ENCODE assay signal across 26 cellular contexts in genomic region chr15:101517504-101517903, GRCh38.
"Had no signal": no experiment of that assay in that cellular context is flagged by ENCODE, and none has a peak within 500 bp of the region (broad histone marks: within the 10 kb centered on the region; RNA-seq: fewer than 3 reads in every experiment).

No MANE protein-coding gene starts in this region.

- H3K27ac ChIP-seq: stomach, suprapubic skin, testis, thoracic aorta, thyroid gland, tibial artery, tibial nerve, transverse colon, upper lobe of left lung, upper lobe of right lung, uterus, vagina had no signal

- H3K36me3 ChIP-seq: stomach, suprapubic skin, thoracic aorta, thyroid gland, tibial artery, tibial nerve, transverse colon, upper lobe of left lung, upper lobe of right lung, uterus, vagina had no signal

- FAIRE-seq: urothelium cell line had no signal

- H3K9me3 ChIP-seq: testis, thyroid gland had no signal

- H3K4me3 ChIP-seq: stomach, suprapubic skin, testis, thoracic aorta, thyroid gland, tibial artery, tibial nerve, transverse colon, upper lobe of left lung, upper lobe of right lung, uterus, vagina had no signal

- H3K27me3 ChIP-seq: testis, thyroid gland, tibial nerve, transverse colon, upper lobe of left lung, upper lobe of right lung, vagina had no signal

- ATAC-seq: stimulated activated effector memory CD8-positive, alpha-beta T cell treated with anti-CD3 and anti-CD28 coated beads, Interleukin-12 subunit alpha, Interleukin-12 subunit beta, amount 100 ng/mL, for 72 hours; stimulated activated memory B cell treated with anti-CD40 and anti-IgM and Interleukin-4, amounts not matched to agents 10 μg/mL and 1 μg/mL and 100 μg/mL, for 72 hours; stimulated activated naive B cell treated with anti-CD40 and anti-IgM and Interleukin-4, amounts not matched to agents 10 μg/mL and 1 μg/mL and 100 μg/mL, for 72 hours; stimulated activated naive CD8-positive, alpha-beta T cell treated with anti-CD3 and anti-CD28 coated beads, Interleukin-15, amount 100 ng/mL, for 72 hours; stimulated activated naive CD8-positive, alpha-beta T cell treated with anti-CD3 and anti-CD28 coated beads, Interleukin-15, Interleukin-2, amounts not matched to agents 100 U/mL and 50 U/mL, for 24 hours; upper lobe of right lung had no signal

- DNase-seq: stimulated activated CD4-positive, alpha-beta T cell treated with anti-CD3 and anti-CD28 coated beads, Interleukin-2, amount 100 ng/mL, for 48 hours; stimulated activated CD4-positive, alpha-beta T cell treated with anti-CD3 and anti-CD28 coated beads, Interleukin-4, amount 100 ng/mL, for 1 hour; stimulated activated CD4-positive, alpha-beta T cell treated with anti-CD3 and anti-CD28 coated beads, Interleukin-4, amount 100 ng/mL, for 24 hours; stimulated activated CD4-positive, alpha-beta T cell treated with anti-CD3 and anti-CD28 coated beads, Interleukin-4, amount 100 ng/mL, for 4 hours; stimulated activated CD8-positive, alpha-beta memory T cell treated with anti-CD3 and anti-CD28 coated beads, Interleukin-4, amount 100 ng/mL, for 48 hours; stimulated activated naive B cell treated with anti-CD40 and anti-IgM and Interleukin-4, amounts not matched to agents 10 μg/mL and 1 μg/mL and 100 μg/mL, for 72 hours; stimulated activated naive CD4-positive, alpha-beta T cell; stimulated activated naive CD4-positive, alpha-beta T cell treated with Interleukin-2 at 50 U/mL for 16 hours; stimulated activated naive CD8-positive, alpha-beta T cell treated with anti-CD3 and anti-CD28 coated beads, Interleukin-15, amount 100 ng/mL, for 72 hours; stimulated activated naive CD8-positive, alpha-beta T cell treated with anti-CD3 and anti-CD28 coated beads, Interleukin-15, Interleukin-2, amounts not matched to agents 100 U/mL and 50 U/mL, for 24 hours; stomach; substantia nigra; testis; thyroid gland; tibial artery; transverse colon; upper lobe of left lung; upper lobe of right lung; uterus had no signal

- H3K4me1 ChIP-seq: stomach, suprapubic skin, testis, thyroid gland, tibial artery, tibial nerve, uterus, vagina had no signal
